In genomic region chr10:24196426-24197039, GRCh38 we compare ENCODE assay signal across 8 cellular contexts. TPM values are rescaled to one million over a fixed set of nuclear protein-coding genes. Genes with fewer than 3 reads are reported as not detected.
A peak's percentile ranks its signal among the peaks of the same experiment; 100 is the strongest.
DNase-seq lines count a peak whose midpoint lies in the region; ATAC-seq and TF ChIP-seq lines count a peak whose summit lies in the region.

No MANE protein-coding gene starts in this region.

- no peak overlapping the region for H3K9ac ChIP-seq in SK-N-SH

- POLR2A ChIA-PET in SK-N-SH (lab: Yijun Ruan, JAX) = no interaction called here
- POLR2A ChIA-PET in activated naive CD8-positive, alpha-beta T cell treated with anti-CD3 and anti-CD28 coated beads, Interleukin-2, amount 10 ng/mL, durations not matched to agents 7 days and 5 days (lab: Charles Lee) = no interaction called here

- H3K27me3 ChIP-seq in SK-N-SH (ENCODE audit: insufficient read depth) (no peaks in the 10 kb centered on the region), heart left ventricle (no peaks in the 10 kb centered on the region)

- H3K27ac ChIP-seq in SK-N-SH (ENCODE audit: low read depth in 2 of 2, low read length in 1 of 2) (no peak overlapping the region), heart left ventricle (no peak overlapping the region)

- no peaks in the 10 kb centered on the region for H3F3A ChIP-seq in SK-N-SH (replicated peaks; ENCODE audit: insufficient read depth)

- TF ChIP-seq CTCF in SK-N-SH (IDR thresholded peaks at IDR 0.05) (peak; percentile 97), heart left ventricle (IDR thresholded peaks at IDR 0.05) (peak; percentile 84 to 99 (median 97))

- no peaks in the 10 kb centered on the region for H3K9me3 Mint-ChIP-seq in activated naive CD8-positive, alpha-beta T cell treated with anti-CD3 and anti-CD28 coated beads, Interleukin-2, amount 10 ng/mL, durations not matched to agents 7 days and 5 days

- H3K4me3 Mint-ChIP-seq in activated naive CD8-positive, alpha-beta T cell treated with anti-CD3 and anti-CD28 coated beads, Interleukin-2, amount 10 ng/mL, durations not matched to agents 7 days and 5 days = no peak overlapping the region

- H3K9me3 ChIP-seq in SK-N-SH (no peaks in the 10 kb centered on the region), heart left ventricle (no peaks in the 10 kb centered on the region)

- peak; percentile 77 for DNase-seq in DMS53 treated with DMSO at 0.1 percent for 48 hours (lab: John Stamatoyannopoulos, UW; ENCODE audit: unreplicated experiment)
- DNase-seq in HUDEP-2 (lab: John Stamatoyannopoulos, UW; ENCODE audit: unreplicated experiment in 76 of 76) = peak in 58 of 76 experiments; percentile 2 to 66 (median 26)
- peak; percentile 76 for DNase-seq in SK-N-SH
- DNase-seq in activated naive CD8-positive, alpha-beta T cell treated with anti-CD3 and anti-CD28 coated beads, Interleukin-2, amount 10 ng/mL, durations not matched to agents 7 days and 5 days = peak; percentile 47
- peak; percentile 75 to 82 (median 81) for DNase-seq in heart left ventricle
- DNase-seq in renal cortical epithelial cell (ENCODE audit: low read depth) = peak; percentile 60

- no peaks in the 10 kb centered on the region for H3K79me2 ChIP-seq in SK-N-SH (ENCODE audit: insufficient read depth)

- H3K4me2 ChIP-seq in SK-N-SH = no peak overlapping the region

- H3K4me1 Mint-ChIP-seq in activated naive CD8-positive, alpha-beta T cell treated with anti-CD3 and anti-CD28 coated beads, Interleukin-2, amount 10 ng/mL, durations not matched to agents 7 days and 5 days = no peaks in the 10 kb centered on the region

- WGBS in SK-N-SH (ENCODE audit: low lambda C conversion rate) = 32% methylated on average over 11 of the region's 11 CpGs
- WGBS in heart left ventricle, 4 donors = 22 to 26% (median 24%) methylated on average over 11 of the region's 11 CpGs

- peak; percentile 83 for ATAC-seq in GM21390 (IDR thresholded peaks at IDR 0.05; ENCODE audit: unreplicated experiment)
- no peak for ATAC-seq in activated naive CD8-positive, alpha-beta T cell treated with anti-CD3 and anti-CD28 coated beads, Interleukin-2, amount 10 ng/mL, durations not matched to agents 7 days and 5 days (ENCODE audit: low read depth)
- peak; percentile 72 to 86 (median 81) for ATAC-seq in heart left ventricle
- no peak for ATAC-seq in HG03025 (IDR thresholded peaks at IDR 0.05; ENCODE audit: low FRiP score, unreplicated experiment)

- H3K4me1 ChIP-seq in SK-N-SH (ENCODE audit: control insufficient read depth in 1 of 2, insufficient read depth in 2 of 2, low read depth in 1 of 2, low read length in 1 of 2) (peaks cover 0 to 2% of the 10 kb centered on the region in 2 experiments; a peak in 1 of 4 replicates), heart left ventricle (peaks cover 0 to 26% (median 10%) of the 10 kb centered on the region in 12 donors)

- no peaks in the 10 kb centered on the region for H4K20me1 ChIP-seq in SK-N-SH (ENCODE audit: insufficient read depth)

- no peaks in the 10 kb centered on the region for H3K27me3 Mint-ChIP-seq in activated naive CD8-positive, alpha-beta T cell treated with anti-CD3 and anti-CD28 coated beads, Interleukin-2, amount 10 ng/mL, durations not matched to agents 7 days and 5 days

- no peak for TF ChIP-seq POLR2A in heart left ventricle (IDR thresholded peaks at IDR 0.05)

- H3K4me3 ChIP-seq in SK-N-SH (ENCODE audit: low read depth in 2 of 2, low read length in 1 of 2) (peak overlapping the region in 1 of 2 experiments; percentile 11; a peak in 1 of 4 replicates), heart left ventricle (no peak overlapping the region)

- CTCF ChIA-PET in SK-N-SH (lab: Yijun Ruan, JAX) = interaction anchor here (0.7 to 4.6 kb wide), 20 partner anchors 10 to 322 kb away, joined by 3 to 62 read pairs (median 4); partner anchors contain the start of gene KIAA1217

- no peaks in the 10 kb centered on the region for H3K36me3 Mint-ChIP-seq in activated naive CD8-positive, alpha-beta T cell treated with anti-CD3 and anti-CD28 coated beads, Interleukin-2, amount 10 ng/mL, durations not matched to agents 7 days and 5 days

- intact Hi-C loops in heart left ventricle (cut with DNase I) = loop anchor here (1.0 to 10.0 kb wide), 18 partner anchors 79 to 1042 kb away; no protein-coding TSS in a partner anchor

- H3K36me3 ChIP-seq in SK-N-SH (replicated peaks in 1 of 2; ENCODE audit: control insufficient read depth in 1 of 2, insufficient read depth in 2 of 2, low read length in 1 of 2) (no peaks in the 10 kb centered on the region), heart left ventricle (no peaks in the 10 kb centered on the region)

- no peak for TF ChIP-seq EP300 in SK-N-SH (IDR thresholded peaks at IDR 0.05; ENCODE audit: borderline replicate concordance in 1 of 2, low read depth in 1 of 2, low read length in 1 of 2)

- H3K27ac Mint-ChIP-seq in activated naive CD8-positive, alpha-beta T cell treated with anti-CD3 and anti-CD28 coated beads, Interleukin-2, amount 10 ng/mL, durations not matched to agents 7 days and 5 days = no peak overlapping the region

- TF ChIP-seq RAD21 in SK-N-SH (IDR thresholded peaks at IDR 0.05; ENCODE audit: low read length) = peak; percentile 94

- H2AFZ ChIP-seq in SK-N-SH (ENCODE audit: low read depth) = no peak overlapping the region

- no peaks in the 10 kb centered on the region for H3K9me2 ChIP-seq in SK-N-SH

TF ChIP-seq in SK-N-SH, 30 proteins besides CTCF, POLR2A, EP300 and RAD21:
- TF ChIP-seq, protein P1, sequence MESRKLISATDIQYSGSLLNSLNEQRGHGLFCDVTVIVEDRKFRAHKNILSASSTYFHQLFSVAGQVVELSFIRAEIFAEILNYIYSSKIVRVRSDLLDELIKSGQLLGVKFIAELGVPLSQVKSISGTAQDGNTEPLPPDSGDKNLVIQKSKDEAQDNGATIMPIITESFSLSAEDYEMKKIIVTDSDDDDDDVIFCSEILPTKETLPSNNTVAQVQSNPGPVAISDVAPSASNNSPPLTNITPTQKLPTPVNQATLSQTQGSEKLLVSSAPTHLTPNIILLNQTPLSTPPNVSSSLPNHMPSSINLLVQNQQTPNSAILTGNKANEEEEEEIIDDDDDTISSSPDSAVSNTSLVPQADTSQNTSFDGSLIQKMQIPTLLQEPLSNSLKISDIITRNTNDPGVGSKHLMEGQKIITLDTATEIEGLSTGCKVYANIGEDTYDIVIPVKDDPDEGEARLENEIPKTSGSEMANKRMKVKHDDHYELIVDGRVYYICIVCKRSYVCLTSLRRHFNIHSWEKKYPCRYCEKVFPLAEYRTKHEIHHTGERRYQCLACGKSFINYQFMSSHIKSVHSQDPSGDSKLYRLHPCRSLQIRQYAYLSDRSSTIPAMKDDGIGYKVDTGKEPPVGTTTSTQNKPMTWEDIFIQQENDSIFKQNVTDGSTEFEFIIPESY (IDR thresholded peaks at IDR 0.05; ENCODE audit: borderline replicate concordance, low read depth) = no peak
- TF ChIP-seq CHD2 (IDR thresholded peaks at IDR 0.05; ENCODE audit: low read length, partially characterized antibody) (no peak), RXRA (IDR thresholded peaks at IDR 0.05; ENCODE audit: borderline replicate concordance, low read depth) (no peak), SMC3 (IDR thresholded peaks at IDR 0.05; ENCODE audit: low read depth, low read length) (peak; percentile 95), GATA2 (CRISPR knock-in tag; IDR thresholded peaks at IDR 0.05) (no peak), RFX5 (IDR thresholded peaks at IDR 0.05; ENCODE audit: low read length) (no peak), TCF12 (IDR thresholded peaks at IDR 0.05) (no peak), USF2 (IDR thresholded peaks at IDR 0.05; ENCODE audit: borderline replicate concordance, low read depth, low read length) (no peak), FOXM1 (IDR thresholded peaks at IDR 0.05; ENCODE audit: low read depth) (no peak), MXI1 (IDR thresholded peaks at IDR 0.05; ENCODE audit: low read depth, low read length) (no peak), NRF1 (IDR thresholded peaks at IDR 0.05; ENCODE audit: low read depth, low read length) (no peak; the same call in 1 of the 2 replicates), EZH2phosphoT487 (IDR thresholded peaks at IDR 0.05; ENCODE audit: borderline replicate concordance, low read depth) (no peak)
- TF ChIP-seq, protein P2, sequence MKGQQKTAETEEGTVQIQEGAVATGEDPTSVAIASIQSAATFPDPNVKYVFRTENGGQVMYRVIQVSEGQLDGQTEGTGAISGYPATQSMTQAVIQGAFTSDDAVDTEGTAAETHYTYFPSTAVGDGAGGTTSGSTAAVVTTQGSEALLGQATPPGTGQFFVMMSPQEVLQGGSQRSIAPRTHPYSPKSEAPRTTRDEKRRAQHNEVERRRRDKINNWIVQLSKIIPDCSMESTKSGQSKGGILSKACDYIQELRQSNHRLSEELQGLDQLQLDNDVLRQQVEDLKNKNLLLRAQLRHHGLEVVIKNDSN (IDR thresholded peaks at IDR 0.05; ENCODE audit: borderline replicate concordance, low read depth) = no peak
- TF ChIP-seq, protein P3, sequence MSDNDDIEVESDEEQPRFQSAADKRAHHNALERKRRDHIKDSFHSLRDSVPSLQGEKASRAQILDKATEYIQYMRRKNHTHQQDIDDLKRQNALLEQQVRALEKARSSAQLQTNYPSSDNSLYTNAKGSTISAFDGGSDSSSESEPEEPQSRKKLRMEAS (IDR thresholded peaks at IDR 0.05; ENCODE audit: low read depth) = 0 out of 2 replicates have a peak, but pooled peaks have one; percentile 14
TF ChIP-seq in SK-N-SH: peak in this region for 2.

RNA-seq across cellular contexts. Expression of gene KIAA1217, which starts 12.4 kb away (rescaled TPM):
- 4.2 and 7.2 TPM in 2 replicates for polyA plus RNA-seq in SK-N-SH (2012; rRNA removed)
- 4.4 and 5.3 TPM in 2 replicates for polyA plus RNA-seq in SK-N-SH (2012; cell fraction: cytosol; rRNA removed)
- polyA plus RNA-seq in SK-N-SH (2012; cell fraction: nucleus; rRNA removed) = 15.2 and 19.9 TPM in 2 replicates
- total RNA-seq in activated naive CD8-positive, alpha-beta T cell treated with anti-CD3 and anti-CD28 coated beads, Interleukin-2, amount 10 ng/mL, durations not matched to agents 7 days and 5 days = under 1 TPM in 1 of 2 experiments, not detected in 1; 0.06 TPM
- total RNA-seq in heart left ventricle = 10 to 100 TPM; 28.0 to 66.7 (median 38.7) TPM
- 10 to 100 TPM; 12.7 to 18.3 TPM for polyA plus RNA-seq in heart left ventricle
- 6.9 and 33.3 TPM in 2 replicates for total RNA-seq in renal cortical epithelial cell

Comparison
In these comparisons a context has a peak if more than half of its experiments do, and no peak if none do; other contexts are left out.
1. DNase-seq: peak in every context shown above with its lines; median percentile 81 in heart left ventricle; 77 in DMS53 treated with DMSO at 0.1 percent for 48 hours; 76 in SK-N-SH; 60 in renal cortical epithelial cell; 47 in activated naive CD8-positive, alpha-beta T cell treated with anti-CD3 and anti-CD28 coated beads, Interleukin-2, amount 10 ng/mL, durations not matched to agents 7 days and 5 days; 26 in HUDEP-2.
2. ATAC-seq: peak in GM21390 (single experiment) and heart left ventricle (4 of 4); none in activated naive CD8-positive, alpha-beta T cell treated with anti-CD3 and anti-CD28 coated beads, Interleukin-2, amount 10 ng/mL, durations not matched to agents 7 days and 5 days (single experiment) and HG03025 (single experiment).